Comparison of ENCODE assay signal across 8 cellular contexts in the genomic region with DNA sequence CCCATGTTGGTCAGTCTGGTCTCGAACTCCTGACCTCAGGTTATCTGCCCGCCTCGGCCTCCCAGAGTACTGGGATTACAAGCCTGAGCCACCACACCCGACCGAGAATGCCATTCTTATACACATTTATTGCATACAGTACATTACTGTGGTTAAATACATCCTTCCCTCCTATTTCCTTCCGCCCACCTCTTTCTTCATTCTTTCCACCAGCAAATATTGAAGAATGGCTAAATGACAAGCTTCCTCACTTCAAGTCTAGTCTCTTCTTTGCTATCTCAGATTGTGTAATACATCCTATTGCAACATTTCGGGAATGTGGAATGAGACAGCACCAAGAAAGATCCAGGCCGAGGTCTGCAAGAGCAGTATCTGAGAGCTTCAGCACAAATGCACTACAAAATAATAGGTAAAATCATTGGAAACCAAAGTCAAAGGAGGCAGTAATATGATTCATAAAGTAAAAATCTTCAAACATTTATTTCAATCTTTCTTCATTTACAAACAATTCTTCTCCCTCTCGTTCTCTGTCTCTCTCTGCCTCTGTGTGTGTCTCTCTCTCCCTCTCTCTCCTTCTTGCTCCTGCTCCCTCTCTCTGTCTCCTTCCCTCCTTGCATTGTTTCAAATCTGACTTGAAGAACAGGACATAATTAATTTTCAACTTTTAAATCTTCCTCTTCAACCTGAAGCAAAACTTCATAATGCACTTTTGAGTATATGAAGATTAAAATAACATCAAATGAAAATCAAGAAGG.
DNase-seq lines count a peak whose midpoint lies in the region; TF ChIP-seq lines count a peak whose summit lies in the region.

No MANE protein-coding gene starts in this region.

- no peak overlapping the region for H3K4me3 ChIP-seq in brain microvascular endothelial cell (ENCODE audit: low read depth, low read length)
- no peak overlapping the region for H3K4me3 ChIP-seq in colonic mucosa

- H3K27me3 ChIP-seq in brain microvascular endothelial cell (replicated peaks), result no peaks in the 10 kb centered on the region
- H3K27me3 ChIP-seq in colonic mucosa, result no peaks in the 10 kb centered on the region

- TF ChIP-seq CTCF in brain microvascular endothelial cell (IDR thresholded peaks at IDR 0.05; ENCODE audit: low read depth, low read length, missing control alignments) (no peak), GM13976 (IDR thresholded peaks at IDR 0.05; ENCODE audit: borderline replicate concordance, control extremely low read depth, extremely low read depth, insufficient read depth, missing control alignments) (no peak), colonic mucosa (IDR thresholded peaks at IDR 0.05) (no peak)

- no peak overlapping the region for H3K9ac ChIP-seq in colonic mucosa (ENCODE audit: low read depth in 2 of 2, low read length in 2 of 2)

- H3K4me1 ChIP-seq in colonic mucosa, result no peaks in the 10 kb centered on the region

- in situ Hi-C loops in KBM-7 (cut with MboI; ENCODE audit: low pct_unique_long_range_greater_than_20kb, low sequenced_read_pairs), result no loop called here
- in situ Hi-C loops in brain microvascular endothelial cell (cut with HindIII; ENCODE audit: low pct_ligation_motif_present, low sequenced_read_pairs), result no loop called here
- in situ Hi-C loops in GM13976 (cut with MboI; ENCODE audit: low sequenced_read_pairs, unreplicated experiment), result no loop called here

- intact Hi-C loops in colonic mucosa (cut with DNase I), result loop anchor here (10.0 kb wide), 1 partner anchor 1017 kb away; no protein-coding TSS in a partner anchor

- H3K36me3 ChIP-seq in brain microvascular endothelial cell (replicated peaks), result no peaks in the 10 kb centered on the region
- H3K36me3 ChIP-seq in colonic mucosa, result no peaks in the 10 kb centered on the region

- peak; percentile 51 for DNase-seq in AG08396 (ENCODE audit: low spot score)
- DNase-seq in KBM-7, result peak; percentile 74
- peak; percentile 94 for DNase-seq in brain microvascular endothelial cell
- peak; percentile 31 to 79 for DNase-seq in lung microvascular endothelial cell (ENCODE audit: low read depth in 2 of 2)
- DNase-seq in NCI-H2171 treated with DMSO at 0.1 percent for 48 hours (lab: John Stamatoyannopoulos, UW), result no peak
- DNase-seq in GM13976 (ENCODE audit: low spot score), result no peak
- DNase-seq in NCI-H526 (lab: John Stamatoyannopoulos, UW), result no peak
- no peak for DNase-seq in colonic mucosa

- H3K27ac ChIP-seq in brain microvascular endothelial cell, result peak overlapping the region; percentile 82
- no peak overlapping the region for H3K27ac ChIP-seq in colonic mucosa

- no peaks in the 10 kb centered on the region for H3K9me3 ChIP-seq in colonic mucosa

Comparison
In these comparisons a context has a peak if more than half of its experiments do, and no peak if none do; other contexts are left out.
1. DNase-seq: peak in AG08396 (single experiment), KBM-7 (single experiment), brain microvascular endothelial cell (single experiment) and lung microvascular endothelial cell (2 of 2); none in NCI-H2171 treated with DMSO at 0.1 percent for 48 hours (single experiment), GM13976 (single experiment), NCI-H526 (0 of 2) and colonic mucosa (single experiment).